21 cellular contexts compared by ENCODE assay signal in the genomic region with DNA sequence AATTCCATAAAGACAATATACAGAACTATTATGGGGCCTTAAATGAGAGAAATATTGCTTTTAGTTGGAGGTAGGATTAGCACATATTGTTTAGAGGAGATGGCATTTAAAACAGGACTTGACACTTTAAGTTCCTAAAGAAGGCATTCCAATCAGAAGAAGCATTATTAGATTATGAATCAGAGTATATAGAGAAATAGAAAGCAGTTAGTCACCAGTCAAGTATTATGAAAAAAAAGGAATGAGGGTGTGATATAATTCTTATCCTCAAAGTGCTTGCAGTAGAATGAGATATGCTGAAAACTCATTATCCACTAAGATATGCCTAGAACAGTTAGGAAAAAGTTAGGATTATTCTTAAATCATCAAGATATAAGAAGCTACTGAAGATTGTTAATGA.
A peak's percentile ranks its signal among the peaks of the same experiment; 100 is the strongest.
DNase-seq lines count a peak whose midpoint lies in the region; ATAC-seq, FAIRE-seq and TF ChIP-seq lines count a peak whose summit lies in the region.
"Had no signal": no experiment of that assay in that cellular context is flagged by ENCODE, and none has a peak within 500 bp of the region (broad histone marks: within the 10 kb centered on the region; RNA-seq: fewer than 3 reads in every experiment).

No MANE protein-coding gene starts in this region.

- H2BK120ac ChIP-seq in IMR-90 (ENCODE audit: low read depth, low read length), result no peak overlapping the region

- no peak overlapping the region for H4K5ac ChIP-seq in IMR-90 (ENCODE audit: low read depth, low read length)

- no peaks in the 10 kb centered on the region for H4K20me1 ChIP-seq in IMR-90 (ENCODE audit: insufficient read depth, low read length)
- no peaks in the 10 kb centered on the region for H4K20me1 ChIP-seq in keratinocyte (ENCODE audit: control insufficient read depth, extremely low read depth, insufficient read depth, low read length)

- in situ Hi-C loops in IMR-90 (cut with MboI; ENCODE audit: low sequenced_read_pairs), result no loop called here

- H3K4me3 ChIP-seq in AG09309 (ENCODE audit: control insufficient read depth, low read depth, low read length), result no peak overlapping the region
- H3K4me3 ChIP-seq in IMR-90 (ENCODE audit: insufficient read depth, low read depth, low read length), result no peak overlapping the region
- H3K4me3 ChIP-seq in choroid plexus epithelial cell (ENCODE audit: low read depth, low read length), result no peak overlapping the region
- H3K4me3 ChIP-seq in keratinocyte (ENCODE audit: control insufficient read depth in 2 of 3, extremely low read depth in 1 of 3, insufficient read depth in 2 of 3, low read depth in 1 of 3, low read length in 3 of 3), result no peak overlapping the region
- H3K4me3 ChIP-seq: lower lobe of right lung, ovary had no signal

- H2AFZ ChIP-seq in IMR-90 (replicated peaks; ENCODE audit: low read length, poor library complexity) (no peak overlapping the region), keratinocyte (ENCODE audit: control insufficient read depth, low read length) (no peak overlapping the region)

- H2AK5ac ChIP-seq in IMR-90 (ENCODE audit: low read depth, low read length), result no peak overlapping the region

- H3K27me3 ChIP-seq in IMR-90 (ENCODE audit: control insufficient read depth, insufficient read depth, low read length), result no peaks in the 10 kb centered on the region
- H3K27me3 ChIP-seq in keratinocyte (ENCODE audit: control insufficient read depth, extremely low read depth, insufficient read depth, low read length), result no peaks in the 10 kb centered on the region
- H3K27me3 ChIP-seq: ovary had no signal

- no peak overlapping the region for H3K4me2 ChIP-seq in IMR-90 (ENCODE audit: low read depth, low read length)
- H3K4me2 ChIP-seq in keratinocyte (ENCODE audit: control insufficient read depth, extremely low read depth, insufficient read depth, low read depth, low read length), result peak overlapping the region; percentile 10

- H3K9me3 ChIP-seq in IMR-90 (ENCODE audit: control insufficient read depth, insufficient read depth, low read length) (no peaks in the 10 kb centered on the region; the same call in 1 of the 2 replicates), keratinocyte (ENCODE audit: control insufficient read depth, low read depth, low read length) (no peaks in the 10 kb centered on the region)
- H3K9me3 ChIP-seq: lower lobe of right lung, ovary had no signal

- TF ChIP-seq RAD21 in IMR-90 (IDR thresholded peaks at IDR 0.05; ENCODE audit: low read length), result no peak

- no peak overlapping the region for H3K56ac ChIP-seq in IMR-90 (ENCODE audit: extremely low read depth, insufficient read depth, low read length)

- H4K8ac ChIP-seq in IMR-90 (ENCODE audit: low read depth in 2 of 2, low read length in 2 of 2), result no peak overlapping the region

- POLR2A ChIA-PET in IMR-90 (lab: Charles Lee; ENCODE audit: unreplicated experiment), result no interaction called here

- ATAC-seq in IMR-90 (ENCODE audit: low read depth) (peak; percentile 54; the same call in 1 of the 2 replicates), GM21447 (IDR thresholded peaks at IDR 0.05; ENCODE audit: unreplicated experiment) (no peak), GM18505 (IDR thresholded peaks at IDR 0.05; ENCODE audit: unreplicated experiment) (no peak)
- ATAC-seq: lower lobe of right lung; stimulated activated naive CD8-positive, alpha-beta T cell treated with anti-CD3 and anti-CD28 coated beads, Interleukin-15, amount 100 ng/mL, for 72 hours had no signal

- H3K27ac ChIP-seq in IMR-90 (ENCODE audit: insufficient read depth, low read length), result no peak overlapping the region
- no peak overlapping the region for H3K27ac ChIP-seq in keratinocyte (ENCODE audit: control insufficient read depth, insufficient read depth, low read length)
- H3K27ac ChIP-seq: lower lobe of right lung, ovary had no signal

- dilution Hi-C loops in IMR-90 (cut with HindIII; ENCODE audit: low sequenced_read_pairs, unreplicated experiment), result no loop called here
- dilution Hi-C loops in keratinocyte (cut with MboI; ENCODE audit: extremely low pct_ligation_motif_present, low sequenced_read_pairs), result no loop called here

- no peak overlapping the region for H3K9ac ChIP-seq in IMR-90 (ENCODE audit: low read depth, low read length)
- no peak overlapping the region for H3K9ac ChIP-seq in keratinocyte (ENCODE audit: control insufficient read depth, extremely low read depth, insufficient read depth, low read length)

- H3K4me1 ChIP-seq in IMR-90 (ENCODE audit: control insufficient read depth, insufficient read depth, low read length) (no peaks in the 10 kb centered on the region), keratinocyte (ENCODE audit: control insufficient read depth, extremely low read depth, insufficient read depth, low read length) (peaks cover 8% of the 10 kb centered on the region)
- H3K4me1 ChIP-seq: lower lobe of right lung had no signal

- no TSS peak for BruUV-seq in IMR-90 (replicated peaks; lab: Mats Ljungman, UMichigan)

- CTCF ChIA-PET in IMR-90 (lab: Yijun Ruan, JAX), result no interaction called here

- H3K14ac ChIP-seq in IMR-90 (replicated peaks; ENCODE audit: low read depth, low read length), result no peak overlapping the region

- H3K18ac ChIP-seq in IMR-90 (ENCODE audit: low read depth, low read length), result no peak overlapping the region

- no peak overlapping the region for H2BK15ac ChIP-seq in IMR-90 (ENCODE audit: low read depth, low read length)

- no peak overlapping the region for H3K23ac ChIP-seq in IMR-90 (ENCODE audit: low read depth, low read length)

- H4K91ac ChIP-seq in IMR-90 (ENCODE audit: insufficient read depth, low read depth, low read length), result no peak overlapping the region

- H2BK20ac ChIP-seq in IMR-90 (ENCODE audit: low read depth, low read length), result no peak overlapping the region

- H3K9me1 ChIP-seq in IMR-90 (ENCODE audit: insufficient read depth, low read length) (no peaks in the 10 kb centered on the region), keratinocyte (ENCODE audit: control insufficient read depth, extremely low read depth, insufficient read depth, low read length) (no peaks in the 10 kb centered on the region)

- H2AK9ac ChIP-seq in IMR-90 (replicated peaks; ENCODE audit: low read depth, low read length, poor library complexity), result no peak overlapping the region

- TF ChIP-seq CTCF in AG09309 (IDR thresholded peaks at IDR 0.05; ENCODE audit: control insufficient read depth, insufficient read depth, low read depth, low read length, missing control alignments) (no peak), IMR-90 (conservative IDR thresholded peaks at IDR 0.05; ENCODE audit: low read depth, low read length) (no peak), choroid plexus epithelial cell (conservative IDR thresholded peaks at IDR 0.05; ENCODE audit: low read depth, low read length) (no peak), keratinocyte (optimal IDR thresholded peaks at IDR 0.05 in 1 of 3, IDR thresholded peaks at IDR 0.05 in 1 of 3, conservative IDR thresholded peaks at IDR 0.05 in 1 of 3; ENCODE audit: extremely low read depth in 1 of 3, insufficient read depth in 2 of 3, low read length in 3 of 3) (no peak)

- H2BK5ac ChIP-seq in IMR-90 (ENCODE audit: low read depth, low read length, poor library complexity, severe bottlenecking), result no peak overlapping the region

- no peak for FAIRE-seq in keratinocyte (lab: Jason Lieb, UNC)
- FAIRE-seq: endometrium had no signal

- TF ChIP-seq POLR2A in IMR-90 (IDR thresholded peaks at IDR 0.05; ENCODE audit: low read depth, low read length), result no peak
- TF ChIP-seq POLR2A in GM18505 (IDR thresholded peaks at IDR 0.05; ENCODE audit: borderline replicate concordance, extremely low read depth, insufficient read depth, insufficient read length), result no peak

- intact Hi-C loops in IMR-90 (cut with micrococcal nuclease) (no loop called here), head of caudate nucleus (cut with DNase I) (no loop called here)

- H3K79me2 ChIP-seq in keratinocyte (ENCODE audit: control insufficient read depth, insufficient read depth, low read length), result no peaks in the 10 kb centered on the region

- no peaks in the 10 kb centered on the region for H3K79me1 ChIP-seq in IMR-90 (ENCODE audit: low read depth in 1 of 2, low read length in 2 of 2)

- no peak overlapping the region for H3K4ac ChIP-seq in IMR-90 (ENCODE audit: low read depth, low read length)

- H3K36me3 ChIP-seq in IMR-90 (ENCODE audit: control insufficient read depth, insufficient read depth, low read length) (no peaks in the 10 kb centered on the region), keratinocyte (ENCODE audit: control insufficient read depth in 2 of 2, extremely low read depth in 1 of 2, insufficient read depth in 2 of 2, low read length in 2 of 2) (no peaks in the 10 kb centered on the region)
- H3K36me3 ChIP-seq: lower lobe of right lung, ovary had no signal

- DNase-seq in AG09309 (ENCODE audit: low read depth) (peak; percentile 24), IMR-90 (peak; percentile 17), choroid plexus epithelial cell (ENCODE audit: low read depth) (peak; percentile 18), keratinocyte (ENCODE audit: low read depth, low spot score) (no peak), SK-N-DZ (ENCODE audit: low spot score) (no peak), head of caudate nucleus (no peak)
- DNase-seq: activated CD4-positive, alpha-beta T cell treated with anti-CD3 and anti-CD28 coated beads, Interleukin-2, amount 10 ng/mL, durations not matched to agents 24 days and 14 days; activated CD8-positive, alpha-beta memory T cell treated with anti-CD3 and anti-CD28 coated beads, Interleukin-2, amount 50 U/mL, for 4 hours; activated gamma-delta T cell treated with Interleukin-2 at 50 U/mL for 16 hours; amygdala; DND-41; Karpas-422; lower lobe of right lung; NCI-H1105 treated with DMSO at 0.1 percent for 48 hours; NCI-H774; ovary; stimulated activated naive CD8-positive, alpha-beta T cell treated with anti-CD3 and anti-CD28 coated beads, Interleukin-15, amount 100 ng/mL, for 72 hours; SW 1271 had no signal

TF ChIP-seq in IMR-90, 13 proteins besides CTCF, POLR2A, EP300 and RAD21 (continues in another document):
- no peak for TF ChIP-seq NFE2L2 (IDR thresholded peaks at IDR 0.05; ENCODE audit: low read depth, low read length)
- TF ChIP-seq FOS (IDR thresholded peaks at IDR 0.05; ENCODE audit: low read depth, low read length), result no peak
- no peak for TF ChIP-seq MAZ (IDR thresholded peaks at IDR 0.05; ENCODE audit: borderline replicate concordance, low read depth, low read length)
- no peak for TF ChIP-seq ELK1 (IDR thresholded peaks at IDR 0.05; ENCODE audit: borderline replicate concordance, low read depth, low read length)
- no peak for TF ChIP-seq SMC3 (IDR thresholded peaks at IDR 0.05; ENCODE audit: low read depth, low read length)
- no peak for TF ChIP-seq CHD1 (IDR thresholded peaks at IDR 0.05; ENCODE audit: low read depth, low read length)
- no peak for TF ChIP-seq BHLHE40 (IDR thresholded peaks at IDR 0.05; ENCODE audit: low read depth, low read length)

Comparison
In these comparisons a context has a peak if more than half of its experiments do, and no peak if none do; other contexts are left out.
1. DNase-seq: peak in AG09309 (single experiment), IMR-90 (single experiment) and choroid plexus epithelial cell (single experiment); none in keratinocyte (single experiment), SK-N-DZ (single experiment) and head of caudate nucleus (0 of 42).